Comparison of ENCODE assay signal across 23 cellular contexts in genomic region chr10:35274511-35275060, GRCh38.
"Had no signal": no experiment of that assay in that cellular context is flagged by ENCODE, and none has a peak within 500 bp of the region (broad histone marks: within the 10 kb centered on the region; RNA-seq: fewer than 3 reads in every experiment).

No MANE protein-coding gene starts in this region.

- H3K4me3 Mint-ChIP-seq: activated naive CD8-positive, alpha-beta T cell treated with anti-CD3 and anti-CD28 coated beads, Interleukin-2, amount 10 ng/mL, durations not matched to agents 7 days and 5 days; activated T-helper 17 cell treated with anti-CD3 and anti-CD28 coated beads, Interleukin-2, amount 50 U/mL, for 72 hours; endodermal cell; nephron; stimulated activated naive B cell treated with anti-CD40 and anti-IgM and Interleukin-4, amounts not matched to agents 10 μg/mL and 1 μg/mL and 100 μg/mL, for 72 hours; T-helper 1 cell treated with Interleukin-12 subunit alpha and Interleukin-12 subunit beta and Interleukin-4 antibody, amounts not matched to agents 30 μg/mL and 1 μg/mL, for 36 hours had no signal

- H3K4me1 ChIP-seq: lower lobe of right lung, sigmoid colon, spleen had no signal

- H3K27me3 ChIP-seq: dorsolateral prefrontal cortex, sigmoid colon, spleen, thyroid gland had no signal

- H3K36me3 Mint-ChIP-seq: activated naive CD8-positive, alpha-beta T cell treated with anti-CD3 and anti-CD28 coated beads, Interleukin-2, amount 10 ng/mL, durations not matched to agents 7 days and 5 days; stimulated activated naive B cell treated with anti-CD40 and anti-IgM and Interleukin-4, amounts not matched to agents 10 μg/mL and 1 μg/mL and 100 μg/mL, for 72 hours had no signal

- DNase-seq: activated CD4-positive, alpha-beta T cell treated with anti-CD3 and anti-CD28 coated beads for 1 hour; activated CD4-positive, alpha-beta T cell treated with anti-CD3 and anti-CD28 coated beads, Interleukin-2, amount 50 U/mL, for 4 hours; activated naive CD4-positive, alpha-beta T cell; activated naive CD8-positive, alpha-beta T cell treated with anti-CD3 and anti-CD28 coated beads, Interleukin-2, amount 10 ng/mL, durations not matched to agents 7 days and 5 days; activated T-cell treated with anti-CD3 and anti-CD28 coated beads for 4 hours; amygdala; caudate nucleus; dorsolateral prefrontal cortex; endodermal cell; foreskin fibroblast; hippocampal formation; left cardiac atrium; lower lobe of right lung; sigmoid colon; spleen; stimulated activated CD4-positive, alpha-beta T cell treated with anti-CD3 and anti-CD28 coated beads, Interleukin-4, amount 100 ng/mL, for 4 hours; stimulated activated naive B cell treated with anti-CD40 and anti-IgM and Interleukin-4, amounts not matched to agents 10 μg/mL and 1 μg/mL and 100 μg/mL, for 72 hours; thyroid gland had no signal

- H3K9me3 ChIP-seq: lower lobe of right lung, sigmoid colon, thyroid gland had no signal

- H3K27ac Mint-ChIP-seq: activated naive CD8-positive, alpha-beta T cell treated with anti-CD3 and anti-CD28 coated beads, Interleukin-2, amount 10 ng/mL, durations not matched to agents 7 days and 5 days; activated T-helper 17 cell treated with anti-CD3 and anti-CD28 coated beads, Interleukin-2, amount 50 U/mL, for 72 hours; endodermal cell; nephron; stimulated activated naive B cell treated with anti-CD40 and anti-IgM and Interleukin-4, amounts not matched to agents 10 μg/mL and 1 μg/mL and 100 μg/mL, for 72 hours; T-helper 1 cell treated with Interleukin-12 subunit alpha and Interleukin-12 subunit beta and Interleukin-4 antibody, amounts not matched to agents 30 μg/mL and 1 μg/mL, for 36 hours had no signal

- ATAC-seq: activated T-helper 17 cell treated with anti-CD3 and anti-CD28 coated beads, Interleukin-2, amount 50 U/mL, for 72 hours; left cardiac atrium; lower lobe of right lung; stimulated activated naive B cell treated with anti-CD40 and anti-IgM and Interleukin-4, amounts not matched to agents 10 μg/mL and 1 μg/mL and 100 μg/mL, for 72 hours had no signal

- H3K27ac ChIP-seq: dorsolateral prefrontal cortex, epithelial cell of prostate, lower lobe of right lung, sigmoid colon, spleen, thyroid gland, VCaP had no signal

- H3K27me3 Mint-ChIP-seq: activated T-helper 17 cell treated with anti-CD3 and anti-CD28 coated beads, Interleukin-2, amount 50 U/mL, for 72 hours had no signal

- H3K36me3 ChIP-seq: lower lobe of right lung, sigmoid colon, spleen, thyroid gland had no signal

- H3K9me3 Mint-ChIP-seq: activated T-helper 17 cell treated with anti-CD3 and anti-CD28 coated beads, Interleukin-2, amount 50 U/mL, for 72 hours; endodermal cell; nephron had no signal

- H3K4me3 ChIP-seq: dorsolateral prefrontal cortex, lower lobe of right lung, sigmoid colon, spleen, thyroid gland had no signal
